In genomic region chr1:215076312-215076711, GRCh38 we compare ENCODE assay signal across 10 cellular contexts. TPM values are rescaled to one million over a fixed set of nuclear protein-coding genes. Genes with fewer than 3 reads are reported as not detected.
DNase-seq lines count a peak whose midpoint lies in the region; ATAC-seq, FAIRE-seq and TF ChIP-seq lines count a peak whose summit lies in the region.
"Had no signal": no experiment of that assay in that cellular context is flagged by ENCODE, and none has a peak within 500 bp of the region (broad histone marks: within the 10 kb centered on the region; RNA-seq: fewer than 3 reads in every experiment).

No MANE protein-coding gene starts in this region.

- H2BK20ac ChIP-seq in H1 (ENCODE audit: low read length): no peak overlapping the region

- H2AK5ac ChIP-seq in H1 (ENCODE audit: low read depth, low read length): no peak overlapping the region

- CTCF ChIA-PET in Caco-2 (lab: Charles Lee) (interaction anchor here (0.6 to 1.4 kb wide), 6 partner anchors 8 to 417 kb away, joined by 3 to 8 read pairs (median 4); no protein-coding TSS in a partner anchor), H1 (lab: Charles Lee; ENCODE audit: partially characterized antibody) (interaction anchor here (0.5 to 2.8 kb wide), 25 partner anchors 8 to 541 kb away, joined by 3 to 11 read pairs (median 4); no protein-coding TSS in a partner anchor)

- H3K4me1 ChIP-seq in Caco-2 (no peaks in the 10 kb centered on the region), H1 (replicated peaks in 1 of 4; ENCODE audit: control insufficient read depth in 3 of 4, insufficient read depth in 4 of 4, low read length in 3 of 4) (no peaks in the 10 kb centered on the region)

- no peak overlapping the region for H3K18ac ChIP-seq in H1 (ENCODE audit: extremely low read depth, low read length)

- H3K27me3 ChIP-seq in Caco-2 (replicated peaks; ENCODE audit: control insufficient read depth, insufficient read depth, low read length) (no peaks in the 10 kb centered on the region), H1 (replicated peaks in 1 of 4; ENCODE audit: control insufficient read depth in 3 of 4, extremely low read depth in 1 of 4, insufficient read depth in 3 of 4, low read length in 3 of 4) (peaks cover 8 to 23% (median 21%) of the 10 kb centered on the region in 4 experiments)

- no peaks in the 10 kb centered on the region for H3K79me1 ChIP-seq in H1 (ENCODE audit: low read depth, low read length)

- H3K56ac ChIP-seq in H1 (replicated peaks; ENCODE audit: insufficient read length, low read depth, low read length): no peak overlapping the region

- peaks cover 10% of the 10 kb centered on the region for H3K27me3 Mint-ChIP-seq in Caco-2 (ENCODE audit: insufficient read depth, unreplicated experiment)

- no peak overlapping the region for H3K4ac ChIP-seq in H1 (replicated peaks; ENCODE audit: insufficient read length, low read depth, low read length)

- H3K23ac ChIP-seq in H1 (ENCODE audit: insufficient read length): no peak overlapping the region

- ATAC-seq in GM19395 (IDR thresholded peaks at IDR 0.05; ENCODE audit: unreplicated experiment): peak; percentile 78

- no peak overlapping the region for H4K91ac ChIP-seq in H1 (replicated peaks; ENCODE audit: insufficient read length, low read length)

- H3K4me2 ChIP-seq in H1 (ENCODE audit: insufficient read depth in 1 of 2, low read depth in 2 of 2, low read length in 2 of 2): no peak overlapping the region

- no peaks in the 10 kb centered on the region for H3K36me3 ChIP-seq in Caco-2 (ENCODE audit: control insufficient read depth, insufficient read depth, low read length)
- no peaks in the 10 kb centered on the region for H3K36me3 ChIP-seq in H1 (ENCODE audit: control insufficient read depth in 2 of 4, insufficient read depth in 4 of 4, low read length in 3 of 4)

- no peak overlapping the region for H4K5ac ChIP-seq in H1 (ENCODE audit: insufficient read length, low read depth, low read length)

- intact Hi-C loops in Caco-2 (cut with micrococcal nuclease; ENCODE audit: unreplicated experiment): loop anchor here (1.0 to 10.0 kb wide), 3 partner anchors 267 to 448 kb away; no protein-coding TSS in a partner anchor

- no peak overlapping the region for H2BK120ac ChIP-seq in H1 (replicated peaks; ENCODE audit: low read depth, low read length)

- no peaks in the 10 kb centered on the region for H3K9me3 Mint-ChIP-seq in Caco-2 (ENCODE audit: unreplicated experiment)
- H3K9me3 Mint-ChIP-seq: stimulated activated naive CD8-positive, alpha-beta T cell treated with anti-CD3 and anti-CD28 coated beads, Interleukin-15, Interleukin-2, amounts not matched to agents 100 ng/mL and 50 ng/mL, for 24 hours had no signal

- H3K9ac ChIP-seq in H1 (replicated peaks in 1 of 4; ENCODE audit: extremely low read depth in 1 of 4, low read depth in 3 of 4, low read length in 3 of 4): no peak overlapping the region; a peak in 1 of 7 replicates

- FAIRE-seq in H1 (lab: Jason Lieb, UNC): peak; percentile 58

- no peak overlapping the region for H2BK12ac ChIP-seq in H1 (ENCODE audit: low read depth, low read length)

- H3K23me2 ChIP-seq in H1 (ENCODE audit: low read depth, low read length): no peaks in the 10 kb centered on the region

- TF ChIP-seq CTCF in Caco-2 (IDR thresholded peaks at IDR 0.05; ENCODE audit: insufficient read depth in 1 of 2, low read depth in 1 of 2, low read length in 1 of 2, severe bottlenecking in 1 of 2, unreplicated experiment in 1 of 2) (peak in 1 of 2 experiments; percentile 46), H1 (IDR thresholded peaks at IDR 0.05; ENCODE audit: control extremely low read depth in 1 of 3, insufficient read depth in 1 of 3, low read depth in 1 of 3, low read length in 3 of 3) (peak; percentile 28 to 73 (median 71))

- H4K8ac ChIP-seq in H1 (ENCODE audit: extremely low read depth, insufficient read depth, low read length): no peak overlapping the region

- H3K9me3 ChIP-seq in Caco-2 (no peaks in the 10 kb centered on the region), H1 (ENCODE audit: insufficient read depth in 2 of 2, low read depth in 1 of 2, low read length in 1 of 2) (no peaks in the 10 kb centered on the region)

- POLR2A ChIA-PET in Caco-2 (lab: Charles Lee) (no interaction called here), H1 (lab: Charles Lee; ENCODE audit: partially characterized antibody) (no interaction called here)

- H3K14ac ChIP-seq in H1 (ENCODE audit: insufficient read length): no peak overlapping the region

- no peaks in the 10 kb centered on the region for H3K79me2 ChIP-seq in H1 (ENCODE audit: control insufficient read depth in 1 of 2, insufficient read depth in 2 of 2, low read length in 2 of 2)

- no peak for TF ChIP-seq EP300 in H1 (IDR thresholded peaks at IDR 0.05; ENCODE audit: borderline replicate concordance in 1 of 2, low read depth in 2 of 2, low read length in 2 of 2)

- no peaks in the 10 kb centered on the region for H4K20me1 ChIP-seq in H1 (replicated peaks in 1 of 2; ENCODE audit: control insufficient read depth in 1 of 2, insufficient read depth in 2 of 2, low read length in 2 of 2)

- TF ChIP-seq POLR2A in H1 (IDR thresholded peaks at IDR 0.05; ENCODE audit: control extremely low read depth in 1 of 2, low read depth in 2 of 2, low read length in 2 of 2): no peak

- H3K4me1 Mint-ChIP-seq in Caco-2 (ENCODE audit: low read depth, unreplicated experiment): no peaks in the 10 kb centered on the region

- H3K36me3 Mint-ChIP-seq in Caco-2 (ENCODE audit: insufficient read depth, unreplicated experiment): no peaks in the 10 kb centered on the region

- H3K27ac Mint-ChIP-seq in Caco-2 (ENCODE audit: unreplicated experiment): no peak overlapping the region
- H3K27ac Mint-ChIP-seq: stimulated activated naive CD8-positive, alpha-beta T cell treated with anti-CD3 and anti-CD28 coated beads, Interleukin-15, Interleukin-2, amounts not matched to agents 100 ng/mL and 50 ng/mL, for 24 hours had no signal

- H3K27ac ChIP-seq in H1 (ENCODE audit: low read depth, low read length): no peak overlapping the region

- H3K4me3 Mint-ChIP-seq in Caco-2 (ENCODE audit: unreplicated experiment): no peak overlapping the region
- H3K4me3 Mint-ChIP-seq: stimulated activated naive CD8-positive, alpha-beta T cell treated with anti-CD3 and anti-CD28 coated beads, Interleukin-15, Interleukin-2, amounts not matched to agents 100 ng/mL and 50 ng/mL, for 24 hours had no signal

- peak; percentile 61 to 76 for TF ChIP-seq RAD21 in H1 (IDR thresholded peaks at IDR 0.05 in 1 of 2, conservative IDR thresholded peaks at IDR 0.05 in 1 of 2; ENCODE audit: low read depth in 2 of 2, low read length in 2 of 2)

- peak; percentile 46 to 56 for DNase-seq in Caco-2
- peak; percentile 68 for DNase-seq in M059J (ENCODE audit: low read depth)
- DNase-seq in H1 (ENCODE audit: low read depth in 1 of 2, low spot score in 2 of 2): no peak
- no peak for DNase-seq in hepatic stellate cell (ENCODE audit: low spot score)
- DNase-seq in activated T-cell treated with anti-CD3 and anti-CD28 coated beads, Interleukin-2, amount 50 U/mL, for 1 hour: no peak
- no peak for DNase-seq in NCI-H187 treated with DMSO at 0.1 percent for 48 hours (lab: John Stamatoyannopoulos, UW)
- no peak for DNase-seq in pons (ENCODE audit: low spot score)

- no TSS peak for BruUV-seq in Caco-2 (replicated peaks; lab: Mats Ljungman, UMichigan)

- H2BK15ac ChIP-seq in H1 (ENCODE audit: low read length): no peak overlapping the region

- H3K4me3 ChIP-seq in Caco-2 (ENCODE audit: low read depth, low read length) (no peak overlapping the region), H1 (ENCODE audit: extremely low read depth in 1 of 4, insufficient read depth in 2 of 4, low read depth in 3 of 4, low read length in 4 of 4) (no peak overlapping the region)

- no peak overlapping the region for H2BK5ac ChIP-seq in H1 (ENCODE audit: low read depth, low read length)

- H2AFZ ChIP-seq in H1 (ENCODE audit: low read length): no peak overlapping the region

TF ChIP-seq in H1, 55 proteins besides CTCF, POLR2A, EP300 and RAD21:
- TF ChIP-seq YY1 (IDR thresholded peaks at IDR 0.05; ENCODE audit: low read depth, low read length) (peak; percentile 26; the same call in 1 of the 2 replicates), CHD2 (IDR thresholded peaks at IDR 0.05; ENCODE audit: low read length) (no peak), CBX5 (IDR thresholded peaks at IDR 0.05; ENCODE audit: low read depth, low read length) (no peak), POU5F1 (IDR thresholded peaks at IDR 0.05; ENCODE audit: low read depth, low read length) (no peak), ZNF274 (IDR thresholded peaks at IDR 0.05; ENCODE audit: borderline replicate concordance, extremely low read depth, low read length) (no peak), E2F6 (IDR thresholded peaks at IDR 0.05) (no peak), SIX5 (IDR thresholded peaks at IDR 0.05; ENCODE audit: low read depth, low read length) (no peak), PHF8 (conservative IDR thresholded peaks at IDR 0.05; ENCODE audit: low read depth, low read length) (no peak)

RNA-seq across cellular contexts. Expression of gene KCNK2, which starts 6.2 kb away (rescaled TPM):
- 0.18 and 0.49 TPM in 2 replicates for total RNA-seq in Caco-2 (2022)
- total RNA-seq in M059J (2014; rRNA removed; shearing (Covaris generic)): 7.5 and 9.9 TPM in 2 replicates
- 0.73 and 1.2 TPM in 2 replicates for total RNA-seq in H1 (2021; fragmentation: NEBNext Ultra II Directional; extraction: Animal tissue kit (Norgen Biotek cat#: 25700))
- polyA plus RNA-seq in H1 (2011; rRNA removed): 0.22 and 0.59 TPM in 2 replicates
- polyA plus RNA-seq in H1 (2011; cell fraction: cytosol; rRNA removed): 0.41 TPM
- polyA plus RNA-seq in H1 (2011; cell fraction: nucleus; rRNA removed): 0.44 TPM
- polyA plus RNA-seq in H1 (2012, experiment 1 of 2): 0.56 to 1.1 TPM (median 0.76 TPM) in 4 replicates
- polyA plus RNA-seq in H1 (2012, experiment 2 of 2): 0.18 TPM
- polyA plus RNA-seq in H1 (2013, experiment 1 of 2): 0.59 TPM
- 0.50 TPM for polyA plus RNA-seq in H1 (2013, experiment 2 of 2)
- polyA minus RNA-seq in H1 (2011; rRNA and poly(A)+ RNA removed): 1.2 and 4.0 TPM in 2 replicates
- not detected for polyA minus RNA-seq in H1 (2011; cell fraction: cytosol; rRNA and poly(A)+ RNA removed)
- polyA minus RNA-seq in H1 (2011; cell fraction: nucleus; rRNA and poly(A)+ RNA removed): 0.60 TPM
- total RNA-seq: glomerular endothelial cell had no signal

Comparison
In these comparisons a context has a peak if more than half of its experiments do, and no peak if none do; other contexts are left out.
1. DNase-seq: peak in Caco-2 (2 of 2) and M059J (single experiment); none in H1 (0 of 2), hepatic stellate cell (single experiment), activated T-cell treated with anti-CD3 and anti-CD28 coated beads, Interleukin-2, amount 50 U/mL, for 1 hour (single experiment), NCI-H187 treated with DMSO at 0.1 percent for 48 hours (single experiment) and pons (single experiment).